In the genomic region with DNA sequence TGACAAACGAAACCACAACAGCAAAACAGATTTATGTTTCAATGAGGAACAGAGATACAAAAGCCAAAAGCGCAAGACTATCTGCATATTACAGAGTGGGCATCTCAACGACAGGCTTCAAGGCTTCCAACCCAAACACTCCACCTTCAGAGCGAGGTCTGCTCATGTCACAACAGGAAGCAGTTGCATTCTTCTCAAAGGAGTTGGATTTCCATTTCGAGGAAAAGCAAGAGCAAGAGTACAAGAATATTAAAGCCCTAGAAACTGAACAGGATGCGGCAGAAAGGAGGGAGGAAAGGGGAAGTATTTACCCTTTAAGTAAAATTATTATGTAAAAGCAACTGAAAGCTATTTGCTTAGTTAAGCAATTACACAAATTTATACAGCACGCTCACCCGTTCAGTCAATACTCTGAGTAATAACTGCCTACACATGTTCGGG, we compare ENCODE assay signal across 16 cellular contexts.
DNase-seq lines count a peak whose midpoint lies in the region; ATAC-seq, FAIRE-seq and TF ChIP-seq lines count a peak whose summit lies in the region.
"Had no signal": no experiment of that assay in that cellular context is flagged by ENCODE, and none has a peak within 500 bp of the region (broad histone marks: within the 10 kb centered on the region; RNA-seq: fewer than 3 reads in every experiment).

No MANE protein-coding gene starts in this region.

- CTCF ChIA-PET in HepG2 (lab: Yijun Ruan, JAX; ENCODE audit: low intra/inter-chr PET ratio, low total read pairs) = no interaction called here

- POLR2A ChIA-PET in activated naive CD8-positive, alpha-beta T cell treated with anti-CD3 and anti-CD28 coated beads, Interleukin-2, amount 10 ng/mL, durations not matched to agents 7 days and 5 days (lab: Charles Lee) = no interaction called here
- POLR2A ChIA-PET in HepG2 (lab: Yijun Ruan, JAX) = no interaction called here

- no peak for TF ChIP-seq EP300 in HepG2 (IDR thresholded peaks at IDR 0.05; ENCODE audit: low read depth in 2 of 2, low read length in 2 of 2)
- no peak for TF ChIP-seq EP300 in HepG2 (CRISPR knock-in tag; IDR thresholded peaks at IDR 0.05; ENCODE audit: borderline replicate concordance)

- H3K9me3 ChIP-seq in HepG2 (ENCODE audit: low read length) = no peaks in the 10 kb centered on the region
- H3K9me3 ChIP-seq: breast epithelium had no signal

- no peaks in the 10 kb centered on the region for H3K9me3 Mint-ChIP-seq in activated naive CD8-positive, alpha-beta T cell treated with anti-CD3 and anti-CD28 coated beads, Interleukin-2, amount 10 ng/mL, durations not matched to agents 7 days and 5 days
- H3K9me3 Mint-ChIP-seq in activated naive CD8-positive, alpha-beta T cell treated with anti-CD3 and anti-CD28 coated beads for 36 hours = no peaks in the 10 kb centered on the region
- H3K9me3 Mint-ChIP-seq in activated T-helper 2 cell treated with anti-CD3 and anti-CD28 coated beads, Interferon-gamma antibody, Interleukin-2, Interleukin-4, amounts not matched to agents 10 μg/mL and 5 μg/mL and 100 μg/mL, durations not matched to agents 14 hours and 24 hours and 36 hours = no peaks in the 10 kb centered on the region

- DNase-seq in activated naive CD8-positive, alpha-beta T cell treated with anti-CD3 and anti-CD28 coated beads, Interleukin-2, amount 10 ng/mL, durations not matched to agents 7 days and 5 days = no peak
- DNase-seq in activated naive CD8-positive, alpha-beta T cell treated with anti-CD3 and anti-CD28 coated beads for 36 hours = no peak
- DNase-seq in NCI-H2029 (lab: John Stamatoyannopoulos, UW) (peak; percentile 23), cortex of kidney (lab: John Stamatoyannopoulos, UW) (no peak), HepG2 (ENCODE audit: low spot score) (no peak), SHP77 treated with DMSO at 0.1 percent for 48 hours (lab: John Stamatoyannopoulos, UW) (no peak)
- DNase-seq in activated T-helper 2 cell treated with anti-CD3 and anti-CD28 coated beads, Interferon-gamma antibody, Interleukin-2, Interleukin-4, amounts not matched to agents 10 μg/mL and 5 μg/mL and 100 μg/mL, durations not matched to agents 14 hours and 24 hours and 36 hours (ENCODE audit: low spot score) = no peak
- DNase-seq: activated naive CD4-positive, alpha-beta T cell treated with Interleukin-2 at 50 U/mL for 16 hours; DMS79 treated with DMSO at 0.1 percent for 48 hours; PC-3; T1000 had no signal

- no peak for TF ChIP-seq RAD21 in HepG2 (CRISPR knock-in tag; IDR thresholded peaks at IDR 0.05)

- H3K27me3 ChIP-seq in HepG2 (ENCODE audit: control insufficient read depth in 1 of 2, insufficient read depth in 2 of 2, low read length in 2 of 2) = no peaks in the 10 kb centered on the region
- H3K27me3 ChIP-seq: breast epithelium had no signal

- no peak for ATAC-seq in activated naive CD8-positive, alpha-beta T cell treated with anti-CD3 and anti-CD28 coated beads, Interleukin-2, amount 10 ng/mL, durations not matched to agents 7 days and 5 days (ENCODE audit: low read depth)
- ATAC-seq in HepG2 = no peak
- ATAC-seq: GM12878, PC-3 had no signal

- peaks cover 10% of the 10 kb centered on the region for H3K4me1 Mint-ChIP-seq in activated naive CD8-positive, alpha-beta T cell treated with anti-CD3 and anti-CD28 coated beads, Interleukin-2, amount 10 ng/mL, durations not matched to agents 7 days and 5 days
- peaks cover 6% of the 10 kb centered on the region for H3K4me1 Mint-ChIP-seq in activated naive CD8-positive, alpha-beta T cell treated with anti-CD3 and anti-CD28 coated beads for 36 hours
- H3K4me1 Mint-ChIP-seq in activated T-helper 2 cell treated with anti-CD3 and anti-CD28 coated beads, Interferon-gamma antibody, Interleukin-2, Interleukin-4, amounts not matched to agents 10 μg/mL and 5 μg/mL and 100 μg/mL, durations not matched to agents 14 hours and 24 hours and 36 hours (ENCODE audit: low read depth) = peaks cover 23% of the 10 kb centered on the region

- WGBS in HepG2 (ENCODE audit: low lambda C conversion rate) = 31% methylated on average over 9 of the region's 9 CpGs

- no peaks in the 10 kb centered on the region for H3K36me3 ChIP-seq in HepG2 (replicated peaks in 1 of 2; ENCODE audit: control insufficient read depth in 1 of 2, insufficient read depth in 2 of 2, low read length in 2 of 2)
- H3K36me3 ChIP-seq: breast epithelium had no signal

- peak overlapping the region; percentile 68 for H3K27ac Mint-ChIP-seq in activated naive CD8-positive, alpha-beta T cell treated with anti-CD3 and anti-CD28 coated beads, Interleukin-2, amount 10 ng/mL, durations not matched to agents 7 days and 5 days
- H3K27ac Mint-ChIP-seq in activated naive CD8-positive, alpha-beta T cell treated with anti-CD3 and anti-CD28 coated beads for 36 hours = no peak overlapping the region
- peak overlapping the region; percentile 30 for H3K27ac Mint-ChIP-seq in activated T-helper 2 cell treated with anti-CD3 and anti-CD28 coated beads, Interferon-gamma antibody, Interleukin-2, Interleukin-4, amounts not matched to agents 10 μg/mL and 5 μg/mL and 100 μg/mL, durations not matched to agents 14 hours and 24 hours and 36 hours
- H3K27ac Mint-ChIP-seq: progenitor cell of endocrine pancreas had no signal

- no peak for FAIRE-seq in HepG2 (lab: Jason Lieb, UNC)
- FAIRE-seq: GM12878, islet of Langerhans had no signal

- intact Hi-C loops in activated T-helper 2 cell treated with anti-CD3 and anti-CD28 coated beads, Interferon-gamma antibody, Interleukin-2, Interleukin-4, amounts not matched to agents 10 μg/mL and 5 μg/mL and 100 μg/mL, durations not matched to agents 14 hours and 24 hours and 36 hours (cut with micrococcal nuclease) = no loop called here
- intact Hi-C loops in HepG2 (cut with micrococcal nuclease; ENCODE audit: unreplicated experiment) = no loop called here

- H3K27me3 Mint-ChIP-seq in activated naive CD8-positive, alpha-beta T cell treated with anti-CD3 and anti-CD28 coated beads, Interleukin-2, amount 10 ng/mL, durations not matched to agents 7 days and 5 days = no peaks in the 10 kb centered on the region
- H3K27me3 Mint-ChIP-seq in activated naive CD8-positive, alpha-beta T cell treated with anti-CD3 and anti-CD28 coated beads for 36 hours = no peaks in the 10 kb centered on the region
- H3K27me3 Mint-ChIP-seq in activated T-helper 2 cell treated with anti-CD3 and anti-CD28 coated beads, Interferon-gamma antibody, Interleukin-2, Interleukin-4, amounts not matched to agents 10 μg/mL and 5 μg/mL and 100 μg/mL, durations not matched to agents 14 hours and 24 hours and 36 hours (ENCODE audit: low read depth) = no peaks in the 10 kb centered on the region
- H3K27me3 Mint-ChIP-seq: progenitor cell of endocrine pancreas had no signal

- H3K27ac ChIP-seq in temporal lobe (ENCODE audit: low read depth, low read length) (peak overlapping the region; percentile 70), HepG2 (ENCODE audit: extremely low read length, insufficient read depth, low read length) (no peak overlapping the region)
- H3K27ac ChIP-seq: breast epithelium had no signal

- no peak overlapping the region for H3K9ac ChIP-seq in HepG2 (ENCODE audit: insufficient read depth, low read depth, low read length)

- no peak for TF ChIP-seq CTCF in HepG2 (CRISPR knock-in tag; IDR thresholded peaks at IDR 0.05)

- in situ Hi-C loops in HepG2 (cut with HindIII; ENCODE audit: extremely low pct_ligation_motif_present, low pct_unique_long_range_greater_than_20kb) = no loop called here

- TF ChIP-seq POLR2A in HepG2 (IDR thresholded peaks at IDR 0.05; ENCODE audit: insufficient read depth in 1 of 2, low read depth in 2 of 2, low read length in 2 of 2) = no peak

- H3K36me3 Mint-ChIP-seq in activated naive CD8-positive, alpha-beta T cell treated with anti-CD3 and anti-CD28 coated beads, Interleukin-2, amount 10 ng/mL, durations not matched to agents 7 days and 5 days = peaks cover 17% of the 10 kb centered on the region
- H3K36me3 Mint-ChIP-seq in activated naive CD8-positive, alpha-beta T cell treated with anti-CD3 and anti-CD28 coated beads for 36 hours = peaks cover 26% of the 10 kb centered on the region
- peaks cover 39% of the 10 kb centered on the region for H3K36me3 Mint-ChIP-seq in activated T-helper 2 cell treated with anti-CD3 and anti-CD28 coated beads, Interferon-gamma antibody, Interleukin-2, Interleukin-4, amounts not matched to agents 10 μg/mL and 5 μg/mL and 100 μg/mL, durations not matched to agents 14 hours and 24 hours and 36 hours (ENCODE audit: low read depth)

- H2AFZ ChIP-seq in HepG2 (ENCODE audit: low read length) = no peak overlapping the region

- H4K20me1 ChIP-seq in HepG2 (ENCODE audit: insufficient read depth, low read length) = no peaks in the 10 kb centered on the region

- no TSS peak for BruUV-seq in HepG2 (replicated peaks; lab: Mats Ljungman, UMichigan)

- H3K4me2 ChIP-seq in HepG2 (ENCODE audit: low read depth, low read length) = no peak overlapping the region

- H3K79me2 ChIP-seq in HepG2 (ENCODE audit: insufficient read depth, low read length) = no peaks in the 10 kb centered on the region

- no peak overlapping the region for H3K4me3 ChIP-seq in HepG2 (replicated peaks in 1 of 3; ENCODE audit: insufficient read depth in 1 of 3, low read depth in 2 of 3, low read length in 3 of 3)
- H3K4me3 ChIP-seq: breast epithelium, GM12878 had no signal

- H3K4me1 ChIP-seq in HepG2 (ENCODE audit: insufficient read depth, low read length) = no peaks in the 10 kb centered on the region
- H3K4me1 ChIP-seq: breast epithelium had no signal

- H3K4me3 Mint-ChIP-seq in activated naive CD8-positive, alpha-beta T cell treated with anti-CD3 and anti-CD28 coated beads, Interleukin-2, amount 10 ng/mL, durations not matched to agents 7 days and 5 days = no peak overlapping the region
- no peak overlapping the region for H3K4me3 Mint-ChIP-seq in activated naive CD8-positive, alpha-beta T cell treated with anti-CD3 and anti-CD28 coated beads for 36 hours
- no peak overlapping the region for H3K4me3 Mint-ChIP-seq in activated T-helper 2 cell treated with anti-CD3 and anti-CD28 coated beads, Interferon-gamma antibody, Interleukin-2, Interleukin-4, amounts not matched to agents 10 μg/mL and 5 μg/mL and 100 μg/mL, durations not matched to agents 14 hours and 24 hours and 36 hours (ENCODE audit: low read depth)

TF ChIP-seq in HepG2, 621 proteins besides CTCF, POLR2A, EP300 and RAD21:
- TF ChIP-seq ZBTB38 (CRISPR knock-in tag; IDR thresholded peaks at IDR 0.05) (no peak), NONO (IDR thresholded peaks at IDR 0.05) (no peak), NONO (CRISPR knock-in tag; conservative IDR thresholded peaks at IDR 0.05) (no peak), ZNF24 (IDR thresholded peaks at IDR 0.05) (no peak)
TF ChIP-seq in HepG2: peak in this region for 0.
